ENCODE assay signal across 1 cellular context in the genomic region with DNA sequence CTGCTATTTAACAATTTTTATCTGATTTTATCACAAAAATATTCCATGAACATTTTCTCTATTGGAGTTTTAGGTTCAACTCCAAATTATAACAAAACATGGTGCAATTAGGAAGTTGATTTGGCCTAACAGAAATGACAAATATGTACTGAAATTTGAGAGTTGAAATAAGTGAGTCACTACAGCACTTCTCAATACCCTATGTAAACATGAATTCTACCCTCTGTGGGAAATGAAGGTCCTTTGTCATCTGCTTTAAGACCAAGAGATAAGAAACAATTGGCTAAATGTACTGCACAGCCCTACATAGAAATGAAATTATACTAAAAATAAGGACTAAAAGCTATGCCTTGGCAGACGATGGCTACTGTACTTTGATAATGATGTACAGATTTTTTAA.
TF ChIP-seq lines count a peak whose summit lies in the region.

No MANE protein-coding gene starts in this region.

TF ChIP-seq in K562, 482 proteins besides CTCF, POLR2A, EP300 and RAD21 (continued from another document):
- TF ChIP-seq, protein P1, sequence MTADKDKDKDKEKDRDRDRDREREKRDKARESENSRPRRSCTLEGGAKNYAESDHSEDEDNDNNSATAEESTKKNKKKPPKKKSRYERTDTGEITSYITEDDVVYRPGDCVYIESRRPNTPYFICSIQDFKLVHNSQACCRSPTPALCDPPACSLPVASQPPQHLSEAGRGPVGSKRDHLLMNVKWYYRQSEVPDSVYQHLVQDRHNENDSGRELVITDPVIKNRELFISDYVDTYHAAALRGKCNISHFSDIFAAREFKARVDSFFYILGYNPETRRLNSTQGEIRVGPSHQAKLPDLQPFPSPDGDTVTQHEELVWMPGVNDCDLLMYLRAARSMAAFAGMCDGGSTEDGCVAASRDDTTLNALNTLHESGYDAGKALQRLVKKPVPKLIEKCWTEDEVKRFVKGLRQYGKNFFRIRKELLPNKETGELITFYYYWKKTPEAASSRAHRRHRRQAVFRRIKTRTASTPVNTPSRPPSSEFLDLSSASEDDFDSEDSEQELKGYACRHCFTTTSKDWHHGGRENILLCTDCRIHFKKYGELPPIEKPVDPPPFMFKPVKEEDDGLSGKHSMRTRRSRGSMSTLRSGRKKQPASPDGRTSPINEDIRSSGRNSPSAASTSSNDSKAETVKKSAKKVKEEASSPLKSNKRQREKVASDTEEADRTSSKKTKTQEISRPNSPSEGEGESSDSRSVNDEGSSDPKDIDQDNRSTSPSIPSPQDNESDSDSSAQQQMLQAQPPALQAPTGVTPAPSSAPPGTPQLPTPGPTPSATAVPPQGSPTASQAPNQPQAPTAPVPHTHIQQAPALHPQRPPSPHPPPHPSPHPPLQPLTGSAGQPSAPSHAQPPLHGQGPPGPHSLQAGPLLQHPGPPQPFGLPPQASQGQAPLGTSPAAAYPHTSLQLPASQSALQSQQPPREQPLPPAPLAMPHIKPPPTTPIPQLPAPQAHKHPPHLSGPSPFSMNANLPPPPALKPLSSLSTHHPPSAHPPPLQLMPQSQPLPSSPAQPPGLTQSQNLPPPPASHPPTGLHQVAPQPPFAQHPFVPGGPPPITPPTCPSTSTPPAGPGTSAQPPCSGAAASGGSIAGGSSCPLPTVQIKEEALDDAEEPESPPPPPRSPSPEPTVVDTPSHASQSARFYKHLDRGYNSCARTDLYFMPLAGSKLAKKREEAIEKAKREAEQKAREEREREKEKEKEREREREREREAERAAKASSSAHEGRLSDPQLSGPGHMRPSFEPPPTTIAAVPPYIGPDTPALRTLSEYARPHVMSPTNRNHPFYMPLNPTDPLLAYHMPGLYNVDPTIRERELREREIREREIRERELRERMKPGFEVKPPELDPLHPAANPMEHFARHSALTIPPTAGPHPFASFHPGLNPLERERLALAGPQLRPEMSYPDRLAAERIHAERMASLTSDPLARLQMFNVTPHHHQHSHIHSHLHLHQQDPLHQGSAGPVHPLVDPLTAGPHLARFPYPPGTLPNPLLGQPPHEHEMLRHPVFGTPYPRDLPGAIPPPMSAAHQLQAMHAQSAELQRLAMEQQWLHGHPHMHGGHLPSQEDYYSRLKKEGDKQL (CRISPR knock-in tag; IDR thresholded peaks at IDR 0.05; ENCODE audit: borderline replicate concordance): no peak
- TF ChIP-seq ZFP1 (CRISPR knock-in tag; IDR thresholded peaks at IDR 0.05) (no peak), TAF15 (IDR thresholded peaks at IDR 0.05; ENCODE audit: low read depth, low read length) (no peak), JUN (IDR thresholded peaks at IDR 0.05; ENCODE audit: borderline replicate concordance, low read depth, low read length) (no peak), JUN (CRISPR knock-in tag; IDR thresholded peaks at IDR 0.05; ENCODE audit: borderline replicate concordance) (no peak), TAF1 (IDR thresholded peaks at IDR 0.05; ENCODE audit: control insufficient read depth, extremely low read depth, insufficient read depth, low read length, severe bottlenecking) (no peak), ZNF551 (CRISPR knock-in tag; IDR thresholded peaks at IDR 0.05) (no peak), ARID2 (IDR thresholded peaks at IDR 0.05) (no peak), KLF1 (tag; IDR thresholded peaks at IDR 0.05) (no peak), ZNF217 (CRISPR knock-in tag; IDR thresholded peaks at IDR 0.05) (no peak), JUND (IDR thresholded peaks at IDR 0.05; ENCODE audit: borderline replicate concordance, low read depth, low read length) (no peak), JUND (tag; IDR thresholded peaks at IDR 0.05; ENCODE audit: borderline replicate concordance, low read depth, low read length) (peak; percentile 53; the same call in 1 of the 3 replicates), KAT2B (IDR thresholded peaks at IDR 0.05; ENCODE audit: low read depth, low read length) (no peak), SOX6 (IDR thresholded peaks at IDR 0.05) (peak; percentile 35; the same call in 1 of the 2 replicates), ZBTB8A (IDR thresholded peaks at IDR 0.05; ENCODE audit: partially characterized antibody) (no peak), FOSL1 (tag; conservative IDR thresholded peaks at IDR 0.05) (peak; percentile 75), ZNF717 (CRISPR knock-in tag; IDR thresholded peaks at IDR 0.05) (no peak), ZNF699 (CRISPR knock-in tag; IDR thresholded peaks at IDR 0.05; ENCODE audit: insufficient replicate concordance) (no peak), RFX1 (IDR thresholded peaks at IDR 0.05) (no peak), TCF7 (IDR thresholded peaks at IDR 0.05; ENCODE audit: borderline replicate concordance) (no peak), PPARD (CRISPR knock-in tag; IDR thresholded peaks at IDR 0.05) (no peak), ZNF146 (CRISPR knock-in tag; IDR thresholded peaks at IDR 0.05; ENCODE audit: unreplicated experiment) (no peak), SIRT6 (IDR thresholded peaks at IDR 0.05; ENCODE audit: low read depth, low read length) (no peak), ZNF212 (CRISPR knock-in tag; IDR thresholded peaks at IDR 0.05) (no peak), FOXA1 (IDR thresholded peaks at IDR 0.05; ENCODE audit: borderline replicate concordance) (no peak), ETV5 (CRISPR knock-in tag; IDR thresholded peaks at IDR 0.05; ENCODE audit: low read depth) (no peak), HDGF (IDR thresholded peaks at IDR 0.05) (no peak), NR4A1 (CRISPR knock-in tag; IDR thresholded peaks at IDR 0.05) (no peak), NR4A1 (tag; IDR thresholded peaks at IDR 0.05) (no peak), ZNF830 (CRISPR knock-in tag; IDR thresholded peaks at IDR 0.05) (no peak), FOXA3 (CRISPR knock-in tag; conservative IDR thresholded peaks at IDR 0.05 in 1 of 2, IDR thresholded peaks at IDR 0.05 in 1 of 2) (peak; percentile 93 to 96)
- TF ChIP-seq, protein P2, sequence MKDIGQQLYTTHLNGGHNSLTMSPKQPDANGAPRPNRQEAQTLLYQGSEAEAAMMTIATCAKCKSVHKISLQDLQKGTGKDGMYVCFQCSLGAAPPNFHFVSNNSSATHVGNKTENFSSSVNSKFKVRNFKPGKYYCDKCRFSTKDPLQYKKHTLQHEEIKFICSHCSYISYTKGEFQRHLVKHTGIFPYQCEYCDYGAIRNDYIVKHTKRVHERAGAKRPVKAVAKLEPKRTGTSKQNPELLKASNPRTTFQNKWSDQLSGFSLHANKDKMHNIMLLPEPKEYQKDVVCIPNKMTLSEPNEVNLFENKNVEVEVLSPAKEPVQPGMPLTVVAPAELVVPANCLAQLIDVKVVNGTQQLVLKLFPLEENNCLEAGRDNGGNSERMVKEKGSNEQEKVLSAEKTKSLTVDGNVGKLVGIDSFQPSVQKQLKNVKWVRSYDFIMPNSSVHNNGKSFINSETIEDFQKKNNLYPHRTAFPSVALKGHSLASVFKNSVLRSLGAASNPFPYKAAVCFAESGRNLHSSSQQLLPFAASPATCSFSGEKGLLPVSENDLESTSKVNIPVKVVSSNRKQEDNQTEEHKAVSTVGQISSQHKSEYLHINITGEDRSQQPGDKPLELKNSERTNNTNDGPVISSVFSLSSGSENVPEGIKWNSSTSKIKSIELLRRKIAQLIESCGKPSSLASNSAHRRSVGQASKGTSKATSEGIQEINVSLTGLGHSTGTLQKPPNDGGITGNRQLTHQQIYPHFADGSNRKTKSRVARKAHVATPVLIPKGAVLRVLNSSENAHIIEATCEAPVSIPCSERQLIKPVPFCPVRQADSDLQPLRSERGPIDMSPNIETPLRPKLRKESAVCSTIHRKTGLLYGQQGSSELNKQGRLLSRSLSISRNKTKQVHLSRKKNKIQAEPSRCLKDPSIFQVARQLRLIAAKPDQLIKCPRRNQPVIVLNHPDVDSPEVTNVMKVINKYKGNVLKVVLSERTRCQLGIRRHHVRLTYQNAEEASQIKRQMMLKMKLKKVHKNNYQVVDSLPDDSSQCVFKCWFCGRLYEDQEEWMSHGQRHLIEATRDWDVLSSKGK (CRISPR knock-in tag; IDR thresholded peaks at IDR 0.05): no peak
- TF ChIP-seq, protein P3, sequence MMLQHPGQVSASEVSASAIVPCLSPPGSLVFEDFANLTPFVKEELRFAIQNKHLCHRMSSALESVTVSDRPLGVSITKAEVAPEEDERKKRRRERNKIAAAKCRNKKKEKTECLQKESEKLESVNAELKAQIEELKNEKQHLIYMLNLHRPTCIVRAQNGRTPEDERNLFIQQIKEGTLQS (IDR thresholded peaks at IDR 0.05): 0 out of 2 replicates have a peak, but pooled peaks have one; percentile 29
- TF ChIP-seq, protein P3 (CRISPR knock-in tag; conservative IDR thresholded peaks at IDR 0.05): no peak
- TF ChIP-seq, protein P4, sequence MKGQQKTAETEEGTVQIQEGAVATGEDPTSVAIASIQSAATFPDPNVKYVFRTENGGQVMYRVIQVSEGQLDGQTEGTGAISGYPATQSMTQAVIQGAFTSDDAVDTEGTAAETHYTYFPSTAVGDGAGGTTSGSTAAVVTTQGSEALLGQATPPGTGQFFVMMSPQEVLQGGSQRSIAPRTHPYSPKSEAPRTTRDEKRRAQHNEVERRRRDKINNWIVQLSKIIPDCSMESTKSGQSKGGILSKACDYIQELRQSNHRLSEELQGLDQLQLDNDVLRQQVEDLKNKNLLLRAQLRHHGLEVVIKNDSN (CRISPR knock-in tag; IDR thresholded peaks at IDR 0.05): no peak
- TF ChIP-seq, protein P5, sequence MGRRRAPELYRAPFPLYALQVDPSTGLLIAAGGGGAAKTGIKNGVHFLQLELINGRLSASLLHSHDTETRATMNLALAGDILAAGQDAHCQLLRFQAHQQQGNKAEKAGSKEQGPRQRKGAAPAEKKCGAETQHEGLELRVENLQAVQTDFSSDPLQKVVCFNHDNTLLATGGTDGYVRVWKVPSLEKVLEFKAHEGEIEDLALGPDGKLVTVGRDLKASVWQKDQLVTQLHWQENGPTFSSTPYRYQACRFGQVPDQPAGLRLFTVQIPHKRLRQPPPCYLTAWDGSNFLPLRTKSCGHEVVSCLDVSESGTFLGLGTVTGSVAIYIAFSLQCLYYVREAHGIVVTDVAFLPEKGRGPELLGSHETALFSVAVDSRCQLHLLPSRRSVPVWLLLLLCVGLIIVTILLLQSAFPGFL (CRISPR knock-in tag; IDR thresholded peaks at IDR 0.05): no peak
- TF ChIP-seq, protein P6, sequence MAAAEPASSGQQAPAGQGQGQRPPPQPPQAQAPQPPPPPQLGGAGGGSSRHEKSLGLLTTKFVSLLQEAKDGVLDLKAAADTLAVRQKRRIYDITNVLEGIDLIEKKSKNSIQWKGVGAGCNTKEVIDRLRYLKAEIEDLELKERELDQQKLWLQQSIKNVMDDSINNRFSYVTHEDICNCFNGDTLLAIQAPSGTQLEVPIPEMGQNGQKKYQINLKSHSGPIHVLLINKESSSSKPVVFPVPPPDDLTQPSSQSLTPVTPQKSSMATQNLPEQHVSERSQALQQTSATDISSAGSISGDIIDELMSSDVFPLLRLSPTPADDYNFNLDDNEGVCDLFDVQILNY (CRISPR knock-in tag; IDR thresholded peaks at IDR 0.05): no peak
- TF ChIP-seq, protein P7, sequence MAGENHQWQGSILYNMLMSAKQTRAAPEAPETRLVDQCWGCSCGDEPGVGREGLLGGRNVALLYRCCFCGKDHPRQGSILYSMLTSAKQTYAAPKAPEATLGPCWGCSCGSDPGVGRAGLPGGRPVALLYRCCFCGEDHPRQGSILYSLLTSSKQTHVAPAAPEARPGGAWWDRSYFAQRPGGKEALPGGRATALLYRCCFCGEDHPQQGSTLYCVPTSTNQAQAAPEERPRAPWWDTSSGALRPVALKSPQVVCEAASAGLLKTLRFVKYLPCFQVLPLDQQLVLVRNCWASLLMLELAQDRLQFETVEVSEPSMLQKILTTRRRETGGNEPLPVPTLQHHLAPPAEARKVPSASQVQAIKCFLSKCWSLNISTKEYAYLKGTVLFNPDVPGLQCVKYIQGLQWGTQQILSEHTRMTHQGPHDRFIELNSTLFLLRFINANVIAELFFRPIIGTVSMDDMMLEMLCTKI (IDR thresholded peaks at IDR 0.05; ENCODE audit: partially characterized antibody): no peak
- TF ChIP-seq, protein P8, sequence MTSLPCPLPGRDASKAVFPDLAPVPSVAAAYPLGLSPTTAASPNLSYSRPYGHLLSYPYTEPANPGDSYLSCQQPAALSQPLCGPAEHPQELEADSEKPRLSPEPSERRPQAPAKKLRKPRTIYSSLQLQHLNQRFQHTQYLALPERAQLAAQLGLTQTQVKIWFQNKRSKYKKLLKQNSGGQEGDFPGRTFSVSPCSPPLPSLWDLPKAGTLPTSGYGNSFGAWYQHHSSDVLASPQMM (CRISPR knock-in tag; IDR thresholded peaks at IDR 0.05): no peak
